In genomic region chr10:36773652-36774051, GRCh38 we compare ENCODE assay signal across 32 cellular contexts.
"Had no signal": no experiment of that assay in that cellular context is flagged by ENCODE, and none has a peak within 500 bp of the region (broad histone marks: within the 10 kb centered on the region; RNA-seq: fewer than 3 reads in every experiment).

No MANE protein-coding gene starts in this region.

- H3K27ac ChIP-seq: adrenal gland, ascending aorta, body of pancreas, brain microvascular endothelial cell, breast epithelium, cardiac muscle cell had no signal

- ATAC-seq: activated naive CD4-positive, alpha-beta T cell treated with anti-CD3 and anti-CD28 coated beads, Interleukin-2, amount 50 U/mL, for 72 hours; activated naive CD8-positive, alpha-beta T cell treated with anti-CD3 and anti-CD28 coated beads, Interleukin-2, amount 50 U/mL, for 24 hours; activated T-cell treated with anti-CD3 and anti-CD28 coated beads, Interleukin-2, amount 50 U/mL, for 4 hours; activated T-cell treated with anti-CD3 and anti-CD28 coated beads, Interleukin-2, amount 50 U/mL, for 72 hours; activated T-helper 17 cell treated with anti-CD3 and anti-CD28 coated beads, Interleukin-2, amount 50 U/mL, for 72 hours; body of pancreas had no signal

- H3K27me3 ChIP-seq: adrenal gland, ascending aorta, body of pancreas, brain microvascular endothelial cell, breast epithelium, cardiac muscle cell had no signal

- H3K9me3 ChIP-seq: adrenal gland, ascending aorta, body of pancreas, breast epithelium had no signal

- FAIRE-seq: astrocyte, bronchial epithelial cell had no signal

- H3K36me3 ChIP-seq: adrenal gland, ascending aorta, brain microvascular endothelial cell, breast epithelium, cardiac muscle cell had no signal

- DNase-seq: activated effector memory CD4-positive, alpha-beta T cell treated with anti-CD3 and anti-CD28 coated beads, Interleukin-2, amount 50 U/mL, for 16 hours; activated effector memory CD4-positive, alpha-beta T cell treated with Interleukin-2 at 50 U/mL for 16 hours; activated gamma-delta T cell; activated gamma-delta T cell treated with Interleukin-2 at 50 U/mL for 16 hours; activated naive CD4-positive, alpha-beta T cell; activated naive CD4-positive, alpha-beta T cell treated with anti-CD3 and anti-CD28 coated beads for 36 hours; activated naive CD4-positive, alpha-beta T cell treated with anti-CD3 and anti-CD28 coated beads, Interleukin-2, amount 10 ng/mL, durations not matched to agents 7 days and 5 days; activated naive CD4-positive, alpha-beta T cell treated with anti-CD3 and anti-CD28 coated beads, Interleukin-2, amount 50 U/mL, for 16 hours; activated naive CD4-positive, alpha-beta T cell treated with Interleukin-2 at 50 U/mL for 16 hours; activated naive CD8-positive, alpha-beta T cell treated with anti-CD3 and anti-CD28 coated beads for 36 hours; activated naive CD8-positive, alpha-beta T cell treated with anti-CD3 and anti-CD28 coated beads, Interleukin-2, amount 10 ng/mL, durations not matched to agents 7 days and 5 days; activated naive CD8-positive, alpha-beta T cell treated with anti-CD3 and anti-CD28 coated beads, Interleukin-2, amount 50 U/mL, for 24 hours; activated T-cell treated with anti-CD3 and anti-CD28 coated beads, Interleukin-2, amount 50 U/mL, for 4 hours; activated T-cell treated with anti-CD3 and anti-CD28 coated beads, Interleukin-2, amount 50 U/mL, for 48 hours; activated T-cell treated with anti-CD3 and anti-CD28 coated beads, Interleukin-2, amount 50 U/mL, for 72 hours; adrenal gland; amniotic stem cell; amygdala; anterior cingulate cortex; aorta; body of pancreas; brain microvascular endothelial cell; caudate nucleus; central memory CD4-positive, alpha-beta T cell; cerebellar nuclear complex had no signal

- H3K4me3 ChIP-seq: adrenal gland, ascending aorta, body of pancreas, breast epithelium, cardiac muscle cell had no signal

- H3K4me1 ChIP-seq: adrenal gland, ascending aorta, body of pancreas, breast epithelium had no signal
